In the genomic region with DNA sequence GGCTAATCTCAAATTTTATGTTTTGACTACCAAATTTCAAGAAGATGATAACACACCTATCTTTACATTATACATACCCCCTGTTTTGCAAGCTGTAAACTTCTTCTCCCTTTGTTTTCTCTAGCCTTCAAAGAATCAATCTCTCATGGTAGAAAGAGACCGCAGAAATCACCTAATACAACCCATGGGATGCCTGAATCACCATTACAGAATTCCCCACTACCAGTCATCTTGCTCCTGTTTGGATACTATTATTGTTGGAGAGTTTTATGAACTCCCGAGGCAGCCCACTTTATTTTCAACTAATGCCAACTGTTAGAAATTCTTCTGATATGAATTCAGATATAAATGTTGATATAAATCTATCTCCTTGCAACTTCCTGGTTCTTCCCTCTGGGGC, we compare ENCODE assay signal across 24 cellular contexts.
DNase-seq lines count a peak whose midpoint lies in the region; ATAC-seq and TF ChIP-seq lines count a peak whose summit lies in the region.
"Had no signal": no experiment of that assay in that cellular context is flagged by ENCODE, and none has a peak within 500 bp of the region (broad histone marks: within the 10 kb centered on the region; RNA-seq: fewer than 3 reads in every experiment).

No MANE protein-coding gene starts in this region.

- peak overlapping the region; percentile 36 for H3K27ac ChIP-seq in ACC112 (ENCODE audit: low read depth, low read length)
- H3K27ac ChIP-seq: BLaER1, Peyer's patch, SJSA1 had no signal

- H3K4me3 ChIP-seq in ACC112 (ENCODE audit: low read depth, low read length) (no peak overlapping the region), astrocyte of the spinal cord (ENCODE audit: low read depth, low read length) (no peak overlapping the region), HAP-1 (no peak overlapping the region)
- H3K4me3 ChIP-seq: A549, BLaER1, Peyer's patch, SJSA1 had no signal

- no peaks in the 10 kb centered on the region for H3K9me3 ChIP-seq in HAP-1
- H3K9me3 ChIP-seq: BLaER1, Peyer's patch, SJSA1 had no signal

- H3K36me3 Mint-ChIP-seq in stimulated activated memory B cell treated with anti-CD40 and anti-IgM and Interleukin-4, amounts not matched to agents 10 μg/mL and 1 μg/mL and 100 μg/mL, for 72 hours, result no peaks in the 10 kb centered on the region

- no peaks in the 10 kb centered on the region for H3K79me2 ChIP-seq in ACC112 (ENCODE audit: control insufficient read depth, insufficient read depth, low read length, unreplicated experiment)

- no peak overlapping the region for H3K4me3 Mint-ChIP-seq in stimulated activated memory B cell treated with anti-CD40 and anti-IgM and Interleukin-4, amounts not matched to agents 10 μg/mL and 1 μg/mL and 100 μg/mL, for 72 hours
- H3K4me3 Mint-ChIP-seq: CD4-positive, alpha-beta T cell; HFFc6 had no signal

- no peaks in the 10 kb centered on the region for H3K27me3 Mint-ChIP-seq in stimulated activated memory B cell treated with anti-CD40 and anti-IgM and Interleukin-4, amounts not matched to agents 10 μg/mL and 1 μg/mL and 100 μg/mL, for 72 hours

- H3K4me1 Mint-ChIP-seq in stimulated activated memory B cell treated with anti-CD40 and anti-IgM and Interleukin-4, amounts not matched to agents 10 μg/mL and 1 μg/mL and 100 μg/mL, for 72 hours, result peaks cover 15% of the 10 kb centered on the region

- DNase-seq in NCI-H526 (lab: John Stamatoyannopoulos, UW) (peak; percentile 38 to 39), astrocyte of the spinal cord (ENCODE audit: low read depth, low spot score) (peak; percentile 43), glomerular visceral epithelial cell (ENCODE audit: extremely low spot score) (peak; percentile 11), HAP-1 (ENCODE audit: low spot score in 2 of 2) (no peak), HPDE6-E6E7 (ENCODE audit: extremely low spot score) (no peak), NAMALWA (ENCODE audit: low spot score) (no peak)
- DNase-seq: CD4-positive, alpha-beta T cell; COR-L47; DMS79; H7; HFFc6; KG1; NCI-H1105; NCI-H146; NCI-H2029; NCI-H226; NCI-H510A treated with DMSO at 0.1 percent for 48 hours; NCI-H82; Peyer's patch had no signal

- peak overlapping the region; percentile 11 for H2AFZ ChIP-seq in ACC112 (ENCODE audit: low read length, unreplicated experiment)

- H3K27me3 ChIP-seq in ACC112 (ENCODE audit: insufficient read depth, low read length) (no peaks in the 10 kb centered on the region), HAP-1 (ENCODE audit: low read depth) (no peaks in the 10 kb centered on the region)
- H3K27me3 ChIP-seq: BLaER1, Peyer's patch, SJSA1 had no signal

- no peak for ATAC-seq in stimulated activated memory B cell treated with anti-CD40 and anti-IgM and Interleukin-4, amounts not matched to agents 10 μg/mL and 1 μg/mL and 100 μg/mL, for 72 hours
- ATAC-seq: A549 had no signal

- H3K4me1 ChIP-seq in ACC112 (ENCODE audit: control insufficient read depth, insufficient read depth, low read length, unreplicated experiment) (peaks cover 66% of the 10 kb centered on the region), HAP-1 (no peaks in the 10 kb centered on the region; the same call in 1 of the 2 replicates)
- H3K4me1 ChIP-seq: BLaER1, Peyer's patch had no signal

- H3K27ac Mint-ChIP-seq in stimulated activated memory B cell treated with anti-CD40 and anti-IgM and Interleukin-4, amounts not matched to agents 10 μg/mL and 1 μg/mL and 100 μg/mL, for 72 hours, result no peak overlapping the region
- H3K27ac Mint-ChIP-seq: CD4-positive, alpha-beta T cell; HFFc6 had no signal

- no peak for TF ChIP-seq CTCF in astrocyte of the spinal cord (IDR thresholded peaks at IDR 0.05; ENCODE audit: low read depth, low read length)

- in situ Hi-C loops in astrocyte of the spinal cord (cut with HindIII; ENCODE audit: low sequenced_read_pairs) (no loop called here), HAP-1 (cut with MboI; ENCODE audit: low sequenced_read_pairs) (no loop called here)

- no peaks in the 10 kb centered on the region for H3K9me3 Mint-ChIP-seq in stimulated activated memory B cell treated with anti-CD40 and anti-IgM and Interleukin-4, amounts not matched to agents 10 μg/mL and 1 μg/mL and 100 μg/mL, for 72 hours
- H3K9me3 Mint-ChIP-seq: CD4-positive, alpha-beta T cell; HFFc6 had no signal

- H3K36me3 ChIP-seq in ACC112 (ENCODE audit: insufficient read depth, low read length) (0 out of 2 replicates have a peak, but pooled peaks cover 4% of the 10 kb centered on the region), HAP-1 (replicated peaks) (no peaks in the 10 kb centered on the region)
- H3K36me3 ChIP-seq: BLaER1, Peyer's patch, SJSA1 had no signal

Comparison
In these comparisons a context has a peak if more than half of its experiments do, and no peak if none do; other contexts are left out.
1. DNase-seq: peak in NCI-H526 (2 of 2), astrocyte of the spinal cord (single experiment) and glomerular visceral epithelial cell (single experiment); none in HAP-1 (0 of 2), HPDE6-E6E7 (single experiment) and NAMALWA (single experiment).